7 cellular contexts compared by ENCODE assay signal in the genomic region with DNA sequence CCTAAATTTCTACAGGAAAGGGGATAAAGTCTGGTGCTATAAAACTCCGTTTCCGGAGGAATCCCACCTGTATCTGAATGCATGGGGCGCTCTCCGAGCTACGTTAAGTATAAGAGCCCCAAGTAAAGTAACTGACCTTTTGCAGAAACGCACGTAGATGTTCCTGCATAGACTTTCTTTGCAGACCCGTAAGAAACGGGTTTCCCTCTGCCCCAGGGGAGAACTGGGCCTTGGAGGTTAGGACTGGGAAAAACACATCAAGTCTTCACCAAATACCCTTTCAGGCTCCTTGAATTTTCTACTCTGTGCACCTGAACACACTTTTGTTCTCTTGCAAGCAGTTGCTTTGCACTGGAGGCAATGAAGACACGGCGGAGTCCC. TPM values are rescaled to one million over a fixed set of nuclear protein-coding genes. Genes with fewer than 3 reads are reported as not detected.
DNase-seq lines count a peak whose midpoint lies in the region; TF ChIP-seq lines count a peak whose summit lies in the region.
"Not testable (repeated sequence)": the region's sequence is repeated elsewhere in the genome, so short reads cannot be mapped to it uniquely, and the experiment has no call there.

No MANE protein-coding gene starts in this region.

- intact Hi-C loops in activated CD4-positive, alpha-beta T cell treated with anti-CD3 and anti-CD28 coated beads, Interleukin-2, amount 10 ng/mL, durations not matched to agents 24 days and 14 days (cut with micrococcal nuclease): loop anchor here (5.0 kb wide), 1 partner anchor 212 kb away; no protein-coding TSS in a partner anchor
- intact Hi-C loops in breast epithelium (cut with DNase I; ENCODE audit: low total_unique reads): not testable (repeated sequence)

- not testable (repeated sequence) for H3K27me3 Mint-ChIP-seq in activated CD4-positive, alpha-beta T cell treated with anti-CD3 and anti-CD28 coated beads, Interleukin-2, amount 10 ng/mL, durations not matched to agents 24 days and 14 days

- H3K36me3 ChIP-seq in MG63, breast epithelium: not testable (repeated sequence)
- peaks cover 30% of the 10 kb centered on the region for H3K36me3 ChIP-seq in mesodermal cell (ENCODE audit: control insufficient read depth, insufficient read depth, low read length)

- not testable (repeated sequence) for H3K9me3 Mint-ChIP-seq in activated CD4-positive, alpha-beta T cell treated with anti-CD3 and anti-CD28 coated beads, Interleukin-2, amount 10 ng/mL, durations not matched to agents 24 days and 14 days

- H3K4me1 ChIP-seq in breast epithelium: peaks cover 20 to 27% of the 10 kb centered on the region in 2 donors
- peaks cover 12% of the 10 kb centered on the region for H3K4me1 ChIP-seq in mesodermal cell (ENCODE audit: control insufficient read depth, insufficient read depth, low read length, poor library complexity, severe bottlenecking)

- H3K4me3 Mint-ChIP-seq in activated CD4-positive, alpha-beta T cell treated with anti-CD3 and anti-CD28 coated beads, Interleukin-2, amount 10 ng/mL, durations not matched to agents 24 days and 14 days: peak overlapping the region; percentile 99

- WGBS in mesodermal cell (ENCODE audit: insufficient coverage in 2 of 2), 2 experiments: 0 to 6% methylated on average over 7 of the region's 11 CpGs

- H3K36me3 Mint-ChIP-seq in activated CD4-positive, alpha-beta T cell treated with anti-CD3 and anti-CD28 coated beads, Interleukin-2, amount 10 ng/mL, durations not matched to agents 24 days and 14 days (ENCODE audit: low read depth): peaks cover 20% of the 10 kb centered on the region

- H3K4me3 ChIP-seq in GM12875 (ENCODE audit: low read depth, low read length): peak overlapping the region; percentile 100
- H3K4me3 ChIP-seq in MG63: peak overlapping the region; percentile 90
- H3K4me3 ChIP-seq in breast epithelium: peak overlapping the region; percentile 76 to 94 (median 93)
- peak overlapping the region; percentile 84 to 95 for H3K4me3 ChIP-seq in foreskin fibroblast (ENCODE audit: low read depth in 1 of 2, low read length in 2 of 2)
- peak overlapping the region; percentile 71 for H3K4me3 ChIP-seq in mesodermal cell (ENCODE audit: extremely low read depth, insufficient read depth, low read length, poor library complexity, severe bottlenecking)
- peak overlapping the region; percentile 99 for H3K4me3 ChIP-seq in skeletal muscle cell (ENCODE audit: low read depth, low read length)

- TF ChIP-seq POLR2A in breast epithelium (IDR thresholded peaks at IDR 0.05): not testable (repeated sequence)

- not testable (repeated sequence) for H3K27me3 ChIP-seq in MG63, breast epithelium

- peak overlapping the region; percentile 95 for H3K27ac Mint-ChIP-seq in activated CD4-positive, alpha-beta T cell treated with anti-CD3 and anti-CD28 coated beads, Interleukin-2, amount 10 ng/mL, durations not matched to agents 24 days and 14 days

- not testable (repeated sequence) for H3K9me3 ChIP-seq in MG63; breast epithelium; mesodermal cell (ENCODE audit: control insufficient read depth, low read length)

- H3K27ac ChIP-seq in breast epithelium (peak overlapping the region; percentile 89 to 97), mesodermal cell (ENCODE audit: low read depth, low read length, severe bottlenecking) (peak overlapping the region; percentile 86)

- not testable (repeated sequence) for DNase-seq in MG63; activated CD4-positive, alpha-beta T cell treated with anti-CD3 and anti-CD28 coated beads, Interleukin-2, amount 10 ng/mL, durations not matched to agents 24 days and 14 days; breast epithelium (ENCODE audit: low spot score in 2 of 2); foreskin fibroblast; skeletal muscle cell (ENCODE audit: low read depth)

- not testable (repeated sequence) for TF ChIP-seq CTCF in GM12875 (IDR thresholded peaks at IDR 0.05; ENCODE audit: borderline replicate concordance, insufficient read depth, low read depth, low read length); breast epithelium (IDR thresholded peaks at IDR 0.05); foreskin fibroblast (IDR thresholded peaks at IDR 0.05; ENCODE audit: low read depth, low read length)

- peaks cover 16% of the 10 kb centered on the region for H3K4me1 Mint-ChIP-seq in activated CD4-positive, alpha-beta T cell treated with anti-CD3 and anti-CD28 coated beads, Interleukin-2, amount 10 ng/mL, durations not matched to agents 24 days and 14 days

RNA-seq across cellular contexts. Expression of a gene that starts 10.0 kb away (rescaled TPM):
- total RNA-seq in MG63 (2014; rRNA removed; shearing (Covaris generic); ENCODE audit: low replicate concordance): 51.7 and 70.7 TPM in 2 replicates
- 104 and 107 TPM in 2 replicates for total RNA-seq in activated CD4-positive, alpha-beta T cell treated with anti-CD3 and anti-CD28 coated beads, Interleukin-2, amount 10 ng/mL, durations not matched to agents 24 days and 14 days
- 10 to 100 TPM; 62.4 to 81.3 (median 76.0) TPM for total RNA-seq in breast epithelium
- polyA plus RNA-seq in mesodermal cell (2013, experiment 1 of 2): 82.9 TPM
- polyA plus RNA-seq in mesodermal cell (2013, experiment 2 of 2): 63.1 TPM

RNA-seq across cellular contexts. Expression of a gene that starts 11.9 kb away (rescaled TPM):
- 8.1 and 12.6 TPM in 2 replicates for total RNA-seq in MG63 (2014; rRNA removed; shearing (Covaris generic); ENCODE audit: low replicate concordance)
- total RNA-seq in activated CD4-positive, alpha-beta T cell treated with anti-CD3 and anti-CD28 coated beads, Interleukin-2, amount 10 ng/mL, durations not matched to agents 24 days and 14 days: 37.0 and 38.1 TPM in 2 replicates
- total RNA-seq in breast epithelium: 1 to 10 TPM; 2.9 to 4.6 (median 4.1) TPM
- 24.9 TPM for polyA plus RNA-seq in mesodermal cell (2013, experiment 1 of 2)
- polyA plus RNA-seq in mesodermal cell (2013, experiment 2 of 2): 18.9 TPM

RNA-seq across cellular contexts. Expression of a gene that starts 27.0 kb away (rescaled TPM):
- 2.2 and 4.4 TPM in 2 replicates for total RNA-seq in MG63 (2014; rRNA removed; shearing (Covaris generic); ENCODE audit: low replicate concordance)
- total RNA-seq in activated CD4-positive, alpha-beta T cell treated with anti-CD3 and anti-CD28 coated beads, Interleukin-2, amount 10 ng/mL, durations not matched to agents 24 days and 14 days: 56.3 and 61.4 TPM in 2 replicates
- total RNA-seq in breast epithelium: 10 to 100 TPM; 10.4 to 25.2 (median 19.7) TPM
- 23.2 TPM for polyA plus RNA-seq in mesodermal cell (2013, experiment 1 of 2)
- 21.6 TPM for polyA plus RNA-seq in mesodermal cell (2013, experiment 2 of 2)

RNA-seq across cellular contexts. Expression of a gene that starts 29.9 kb away (rescaled TPM):
- total RNA-seq in MG63 (2014; rRNA removed; shearing (Covaris generic); ENCODE audit: low replicate concordance): 3.6 TPM in 1 of 2 replicates, not detected in the other
- 8.8 and 10.6 TPM in 2 replicates for total RNA-seq in activated CD4-positive, alpha-beta T cell treated with anti-CD3 and anti-CD28 coated beads, Interleukin-2, amount 10 ng/mL, durations not matched to agents 24 days and 14 days
- 1 to 10 TPM; 1.1 to 5.4 (median 4.9) TPM for total RNA-seq in breast epithelium
- 2.6 TPM for polyA plus RNA-seq in mesodermal cell (2013, experiment 1 of 2)
- 2.7 TPM for polyA plus RNA-seq in mesodermal cell (2013, experiment 2 of 2)

RNA-seq across cellular contexts. Expression of a gene that starts 29.9 kb away (rescaled TPM):
- 33.0 and 41.5 TPM in 2 replicates for total RNA-seq in MG63 (2014; rRNA removed; shearing (Covaris generic); ENCODE audit: low replicate concordance)
- 39.2 and 42.4 TPM in 2 replicates for total RNA-seq in activated CD4-positive, alpha-beta T cell treated with anti-CD3 and anti-CD28 coated beads, Interleukin-2, amount 10 ng/mL, durations not matched to agents 24 days and 14 days
- total RNA-seq in breast epithelium: 10 to 100 TPM; 41.4 to 66.6 (median 44.6) TPM
- polyA plus RNA-seq in mesodermal cell (2013, experiment 1 of 2): 46.9 TPM
- polyA plus RNA-seq in mesodermal cell (2013, experiment 2 of 2): 42.3 TPM
